ENCODE assay signal across 1 cellular context in the genomic region with DNA sequence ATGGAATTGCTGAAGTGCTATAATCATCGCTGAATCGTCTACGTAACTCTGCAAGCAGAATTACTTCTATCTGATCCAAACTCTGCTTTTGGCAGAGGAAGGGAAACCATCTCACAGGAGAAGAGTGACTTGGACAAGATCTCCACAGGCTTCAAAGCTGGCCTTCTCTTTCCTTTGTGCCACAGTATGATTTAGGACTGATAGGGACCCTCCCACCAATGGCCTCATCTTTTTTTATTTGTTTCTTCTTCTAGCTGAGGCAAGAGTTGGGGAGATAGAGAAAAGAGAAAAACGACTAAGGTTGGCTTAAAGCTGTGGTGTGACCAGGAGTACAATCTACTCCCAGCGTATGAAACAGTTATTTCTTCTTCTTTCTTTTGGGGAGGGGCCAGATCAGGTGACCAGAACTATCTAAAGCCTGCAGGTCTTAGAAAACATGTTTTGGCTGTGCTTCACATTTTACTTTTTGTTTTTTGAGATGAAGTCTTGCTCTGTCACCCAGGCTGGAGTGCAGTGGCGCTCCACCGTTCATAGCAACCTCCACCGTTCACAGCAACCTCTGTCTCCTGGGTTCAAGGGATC.
TF ChIP-seq lines count a peak whose summit lies in the region.

No MANE protein-coding gene starts in this region.

TF ChIP-seq in K562, 482 proteins besides CTCF, POLR2A, EP300 and RAD21:
- TF ChIP-seq, protein P1, sequence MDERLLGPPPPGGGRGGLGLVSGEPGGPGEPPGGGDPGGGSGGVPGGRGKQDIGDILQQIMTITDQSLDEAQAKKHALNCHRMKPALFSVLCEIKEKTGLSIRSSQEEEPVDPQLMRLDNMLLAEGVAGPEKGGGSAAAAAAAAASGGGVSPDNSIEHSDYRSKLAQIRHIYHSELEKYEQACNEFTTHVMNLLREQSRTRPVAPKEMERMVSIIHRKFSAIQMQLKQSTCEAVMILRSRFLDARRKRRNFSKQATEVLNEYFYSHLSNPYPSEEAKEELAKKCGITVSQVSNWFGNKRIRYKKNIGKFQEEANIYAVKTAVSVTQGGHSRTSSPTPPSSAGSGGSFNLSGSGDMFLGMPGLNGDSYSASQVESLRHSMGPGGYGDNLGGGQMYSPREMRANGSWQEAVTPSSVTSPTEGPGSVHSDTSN (CRISPR knock-in tag; IDR thresholded peaks at IDR 0.05; ENCODE audit: low read depth) = no peak
- TF ChIP-seq, protein P1 (tag; conservative IDR thresholded peaks at IDR 0.05; ENCODE audit: low read depth) = peak; percentile 36; the same call in 1 of the 2 replicates
- peak; percentile 69 for TF ChIP-seq BHLHE40 (IDR thresholded peaks at IDR 0.05; ENCODE audit: low read length)
- TF ChIP-seq, protein P2, sequence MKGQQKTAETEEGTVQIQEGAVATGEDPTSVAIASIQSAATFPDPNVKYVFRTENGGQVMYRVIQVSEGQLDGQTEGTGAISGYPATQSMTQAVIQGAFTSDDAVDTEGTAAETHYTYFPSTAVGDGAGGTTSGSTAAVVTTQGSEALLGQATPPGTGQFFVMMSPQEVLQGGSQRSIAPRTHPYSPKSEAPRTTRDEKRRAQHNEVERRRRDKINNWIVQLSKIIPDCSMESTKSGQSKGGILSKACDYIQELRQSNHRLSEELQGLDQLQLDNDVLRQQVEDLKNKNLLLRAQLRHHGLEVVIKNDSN (CRISPR knock-in tag; IDR thresholded peaks at IDR 0.05) = 0 out of 2 replicates have a peak, but pooled peaks have one; percentile 37
- no peak for TF ChIP-seq ZFP1 (CRISPR knock-in tag; IDR thresholded peaks at IDR 0.05)
- peak; percentile 21; the same call in 1 of the 2 replicates for TF ChIP-seq DPF2 (IDR thresholded peaks at IDR 0.05)
- TF ChIP-seq MTA2 (IDR thresholded peaks at IDR 0.05; ENCODE audit: low read depth) = peak; percentile 21; the same call in 1 of the 2 replicates
- TF ChIP-seq ZNF431 (CRISPR knock-in tag; IDR thresholded peaks at IDR 0.05) = peak; percentile 58; the same call in 1 of the 2 replicates
- no peak for TF ChIP-seq ATF1 (CRISPR knock-in tag; IDR thresholded peaks at IDR 0.05)
- peak; percentile 12; the same call in 1 of the 2 replicates for TF ChIP-seq ATF1 (tag; IDR thresholded peaks at IDR 0.05)
- TF ChIP-seq, protein P3, sequence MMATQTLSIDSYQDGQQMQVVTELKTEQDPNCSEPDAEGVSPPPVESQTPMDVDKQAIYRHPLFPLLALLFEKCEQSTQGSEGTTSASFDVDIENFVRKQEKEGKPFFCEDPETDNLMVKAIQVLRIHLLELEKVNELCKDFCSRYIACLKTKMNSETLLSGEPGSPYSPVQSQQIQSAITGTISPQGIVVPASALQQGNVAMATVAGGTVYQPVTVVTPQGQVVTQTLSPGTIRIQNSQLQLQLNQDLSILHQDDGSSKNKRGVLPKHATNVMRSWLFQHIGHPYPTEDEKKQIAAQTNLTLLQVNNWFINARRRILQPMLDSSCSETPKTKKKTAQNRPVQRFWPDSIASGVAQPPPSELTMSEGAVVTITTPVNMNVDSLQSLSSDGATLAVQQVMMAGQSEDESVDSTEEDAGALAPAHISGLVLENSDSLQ (IDR thresholded peaks at IDR 0.05) = peak; percentile 65; the same call in 1 of the 2 replicates
- TF ChIP-seq ZNF668 (CRISPR knock-in tag; IDR thresholded peaks at IDR 0.05) = 0 out of 2 replicates have a peak, but pooled peaks have one; percentile 17
- TF ChIP-seq TEAD4 (IDR thresholded peaks at IDR 0.05; ENCODE audit: low read length) = peak; percentile 39; the same call in 1 of the 2 replicates
- TF ChIP-seq TEAD4 (CRISPR knock-in tag; IDR thresholded peaks at IDR 0.05; ENCODE audit: borderline replicate concordance) = no peak
- TF ChIP-seq SOX6 (IDR thresholded peaks at IDR 0.05) = 0 out of 2 replicates have a peak, but pooled peaks have one; percentile 11
- TF ChIP-seq NR2C1 (IDR thresholded peaks at IDR 0.05) = no peak
- no peak for TF ChIP-seq NR2C1 (tag; IDR thresholded peaks at IDR 0.05)
- peak; percentile 47 for TF ChIP-seq TCF3 (CRISPR knock-in tag; IDR thresholded peaks at IDR 0.05)
- TF ChIP-seq, protein P4, sequence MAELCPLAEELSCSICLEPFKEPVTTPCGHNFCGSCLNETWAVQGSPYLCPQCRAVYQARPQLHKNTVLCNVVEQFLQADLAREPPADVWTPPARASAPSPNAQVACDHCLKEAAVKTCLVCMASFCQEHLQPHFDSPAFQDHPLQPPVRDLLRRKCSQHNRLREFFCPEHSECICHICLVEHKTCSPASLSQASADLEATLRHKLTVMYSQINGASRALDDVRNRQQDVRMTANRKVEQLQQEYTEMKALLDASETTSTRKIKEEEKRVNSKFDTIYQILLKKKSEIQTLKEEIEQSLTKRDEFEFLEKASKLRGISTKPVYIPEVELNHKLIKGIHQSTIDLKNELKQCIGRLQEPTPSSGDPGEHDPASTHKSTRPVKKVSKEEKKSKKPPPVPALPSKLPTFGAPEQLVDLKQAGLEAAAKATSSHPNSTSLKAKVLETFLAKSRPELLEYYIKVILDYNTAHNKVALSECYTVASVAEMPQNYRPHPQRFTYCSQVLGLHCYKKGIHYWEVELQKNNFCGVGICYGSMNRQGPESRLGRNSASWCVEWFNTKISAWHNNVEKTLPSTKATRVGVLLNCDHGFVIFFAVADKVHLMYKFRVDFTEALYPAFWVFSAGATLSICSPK (IDR thresholded peaks at IDR 0.05; ENCODE audit: borderline replicate concordance) = no peak
- TF ChIP-seq TAL1 (IDR thresholded peaks at IDR 0.05) = 0 out of 2 replicates have a peak, but pooled peaks have one; percentile 26
- peak; percentile 26; the same call in 1 of the 2 replicates for TF ChIP-seq ZFX (CRISPR knock-in tag; IDR thresholded peaks at IDR 0.05)
- 0 out of 2 replicates have a peak, but pooled peaks have one; percentile 23 for TF ChIP-seq NCOR1 (IDR thresholded peaks at IDR 0.05)
- peak; percentile 71 for TF ChIP-seq RAD51 (IDR thresholded peaks at IDR 0.05; ENCODE audit: borderline replicate concordance, low read depth)
- peak; percentile 69 for TF ChIP-seq MEIS2 (IDR thresholded peaks at IDR 0.05; ENCODE audit: partially characterized antibody)
- TF ChIP-seq, protein P5, sequence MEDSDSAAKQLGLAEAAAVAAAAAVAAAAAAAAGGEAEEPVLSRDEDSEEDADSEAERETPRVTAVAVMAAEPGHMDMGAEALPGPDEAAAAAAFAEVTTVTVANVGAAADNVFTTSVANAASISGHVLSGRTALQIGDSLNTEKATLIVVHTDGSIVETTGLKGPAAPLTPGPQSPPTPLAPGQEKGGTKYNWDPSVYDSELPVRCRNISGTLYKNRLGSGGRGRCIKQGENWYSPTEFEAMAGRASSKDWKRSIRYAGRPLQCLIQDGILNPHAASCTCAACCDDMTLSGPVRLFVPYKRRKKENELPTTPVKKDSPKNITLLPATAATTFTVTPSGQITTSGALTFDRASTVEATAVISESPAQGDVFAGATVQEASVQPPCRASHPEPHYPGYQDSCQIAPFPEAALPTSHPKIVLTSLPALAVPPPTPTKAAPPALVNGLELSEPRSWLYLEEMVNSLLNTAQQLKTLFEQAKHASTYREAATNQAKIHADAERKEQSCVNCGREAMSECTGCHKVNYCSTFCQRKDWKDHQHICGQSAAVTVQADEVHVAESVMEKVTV (CRISPR knock-in tag; IDR thresholded peaks at IDR 0.05) = no peak
